8 cellular contexts compared by ENCODE assay signal in genomic region chr1:197915797-197916686, GRCh38. TPM values are rescaled to one million over a fixed set of nuclear protein-coding genes. Genes with fewer than 3 reads are reported as not detected.
DNase-seq lines count a peak whose midpoint lies in the region; ATAC-seq and TF ChIP-seq lines count a peak whose summit lies in the region.

No MANE protein-coding gene starts in this region.

- H3K36me3 ChIP-seq in iPS-15b (ENCODE audit: control insufficient read depth, insufficient read depth, low read length) = no peaks in the 10 kb centered on the region
- H3K36me3 ChIP-seq in stomach = no peaks in the 10 kb centered on the region

- H3K9me3 ChIP-seq in iPS-15b (ENCODE audit: control insufficient read depth, insufficient read depth, low read length) (no peaks in the 10 kb centered on the region), stomach (peaks cover 0 to 7% (median 0%) of the 10 kb centered on the region in 4 donors)

- ATAC-seq in GM21528 (IDR thresholded peaks at IDR 0.05; ENCODE audit: low FRiP score, unreplicated experiment) = no peak

- H3K4me1 ChIP-seq in iPS-15b (ENCODE audit: control insufficient read depth, insufficient read depth, low read length) (peaks cover 43% of the 10 kb centered on the region), stomach (peaks cover 50 to 94% (median 73%) of the 10 kb centered on the region in 4 donors)

- DNase-seq in AG09319 (ENCODE audit: extremely low read depth, low read depth) (no peak), H4 (ENCODE audit: low spot score) (peak; percentile 78), NCI-H524 treated with DMSO at 0.1 percent for 48 hours (lab: John Stamatoyannopoulos, UW) (peak; percentile 40), amniotic stem cell (lab: John Stamatoyannopoulos, UW) (peak; percentile 71), stomach (no peak)
- no peak for DNase-seq in stimulated activated CD4-positive, alpha-beta T cell treated with anti-CD3 and anti-CD28 coated beads, Interleukin-12 subunit alpha, Interleukin-12 subunit beta, amount 100 ng/mL, for 4 hours

- TF ChIP-seq POLR2A in stomach (IDR thresholded peaks at IDR 0.05) = no peak

- 1 to 5% (median 3%) methylated on average over 49 of the region's 49 CpGs for WGBS in stomach, 5 donors

- H3K27me3 ChIP-seq in iPS-15b (ENCODE audit: control insufficient read depth, insufficient read depth, low read length) = peaks cover 100% of the 10 kb centered on the region
- peaks cover 34 to 100% (median 100%) of the 10 kb centered on the region in 3 donors for H3K27me3 ChIP-seq in stomach

- TF ChIP-seq CTCF in AG09319 (IDR thresholded peaks at IDR 0.05; ENCODE audit: low read depth, low read length) = peak; percentile 58
- TF ChIP-seq CTCF in stomach (IDR thresholded peaks at IDR 0.05) = peak in 5 of 7 experiments; percentile 18 to 30 (median 22)

- H3K27ac ChIP-seq in stomach = no peak overlapping the region

- H3K9ac ChIP-seq in iPS-15b (ENCODE audit: low read depth, low read length) = no peak overlapping the region

- intact Hi-C loops in stomach (cut with DNase I; ENCODE audit: low total_unique reads) = no loop called here

- no peak for TF ChIP-seq EP300 in stomach (IDR thresholded peaks at IDR 0.05)

- H3K4me3 ChIP-seq in iPS-15b (ENCODE audit: low read depth, low read length) (peak overlapping the region; percentile 45), stomach (peak overlapping the region in 3 of 4 donors; percentile 5 to 41 (median 14))

RNA-seq across cellular contexts. Expression of gene LHX9, which starts 1.1 kb away (rescaled TPM):
- total RNA-seq in H4 (2014; rRNA removed; shearing (Covaris generic)) = 0.39 and 1.0 TPM in 2 replicates
- total RNA-seq in stomach = not detected
- not detected for polyA plus RNA-seq in stomach

RNA-seq across cellular contexts. Expression of gene C1orf53, which starts 13.6 kb away (rescaled TPM):
- total RNA-seq in H4 (2014; rRNA removed; shearing (Covaris generic)) = 3.3 and 8.6 TPM in 2 replicates
- total RNA-seq in stomach = not detected
- 10 to 100 TPM in 1 of 3 donors, 1 to 10 TPM in 1, not detected in 1; 3.9 to 11.7 TPM for polyA plus RNA-seq in stomach

Comparison
In these comparisons a context has a peak if more than half of its experiments do, and no peak if none do; other contexts are left out.
1. DNase-seq: peak in H4 (single experiment), NCI-H524 treated with DMSO at 0.1 percent for 48 hours (single experiment) and amniotic stem cell (single experiment); none in AG09319 (single experiment), stomach (single experiment) and stimulated activated CD4-positive, alpha-beta T cell treated with anti-CD3 and anti-CD28 coated beads, Interleukin-12 subunit alpha, Interleukin-12 subunit beta, amount 100 ng/mL, for 4 hours (single experiment).